ENCODE assay signal across 15 cellular contexts in genomic region chr2:212480447-212480846, GRCh38. TPM values are rescaled to one million over a fixed set of nuclear protein-coding genes. Genes with fewer than 3 reads are reported as not detected.
DNase-seq lines count a peak whose midpoint lies in the region; ATAC-seq lines count a peak whose summit lies in the region.
"Had no signal": no experiment of that assay in that cellular context is flagged by ENCODE, and none has a peak within 500 bp of the region (broad histone marks: within the 10 kb centered on the region; RNA-seq: fewer than 3 reads in every experiment).

No MANE protein-coding gene starts in this region.

- ATAC-seq in GM18517 (IDR thresholded peaks at IDR 0.05; ENCODE audit: unreplicated experiment): no peak
- ATAC-seq: GM23338 had no signal

- DNase-seq in NCI-H2081 (lab: John Stamatoyannopoulos, UW) (peak; percentile 15 to 51), NCI-H2081 treated with DMSO at 0.1 percent for 48 hours (lab: John Stamatoyannopoulos, UW) (no peak), NCI-H2171 (lab: John Stamatoyannopoulos, UW) (peak; percentile 29), cerebellar cortex (ENCODE audit: low spot score) (peak; percentile 66), NCI-H1436 (lab: John Stamatoyannopoulos, UW) (no peak), mesenteric fat pad (ENCODE audit: low spot score) (no peak)
- no peak for DNase-seq in stimulated activated CD4-positive, alpha-beta T cell treated with anti-CD3 and anti-CD28 coated beads, Interleukin-4, amount 100 ng/mL, for 4 hours
- DNase-seq: AML-193; CD4-positive, CD25-positive, alpha-beta regulatory T cell; DMS79; H9; IMR-90 had no signal

RNA-seq across cellular contexts. Expression of gene ERBB4, which starts 58.2 kb away (rescaled TPM):
- 0.45 TPM for total RNA-seq in mesenteric fat pad
- total RNA-seq: CD4-positive, CD25-positive, alpha-beta regulatory T cell; HT-29; IMR-90 had no signal

Comparison
In these comparisons a context has a peak if more than half of its experiments do, and no peak if none do; other contexts are left out.
1. DNase-seq: peak in NCI-H2081 (2 of 2), NCI-H2171 (single experiment) and cerebellar cortex (single experiment); none in NCI-H2081 treated with DMSO at 0.1 percent for 48 hours (single experiment), stimulated activated CD4-positive, alpha-beta T cell treated with anti-CD3 and anti-CD28 coated beads, Interleukin-4, amount 100 ng/mL, for 4 hours (0 of 2), NCI-H1436 (single experiment) and mesenteric fat pad (single experiment).